In the genomic region with DNA sequence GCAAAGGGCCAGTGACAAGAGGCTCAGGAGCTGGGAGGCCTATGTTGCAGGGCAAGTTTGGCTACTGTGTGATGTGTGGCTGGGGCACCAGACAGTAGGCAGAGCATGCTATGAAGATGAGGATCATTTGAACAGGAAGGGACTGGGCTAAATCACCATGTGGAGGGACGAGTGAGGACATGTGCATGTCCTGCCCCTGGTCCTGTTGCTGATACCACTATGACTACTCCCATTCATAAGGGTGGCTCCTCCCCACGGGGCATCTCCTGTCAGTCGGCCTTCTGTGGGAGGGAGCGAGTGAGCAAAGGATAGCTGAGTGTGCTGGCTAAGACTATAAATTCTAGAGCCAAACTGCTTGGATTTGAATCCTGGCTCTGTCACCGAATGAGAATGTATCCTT, we compare ENCODE assay signal across 22 cellular contexts.
DNase-seq lines count a peak whose midpoint lies in the region; ATAC-seq and TF ChIP-seq lines count a peak whose summit lies in the region.
"Had no signal": no experiment of that assay in that cellular context is flagged by ENCODE, and none has a peak within 500 bp of the region (broad histone marks: within the 10 kb centered on the region; RNA-seq: fewer than 3 reads in every experiment).

No MANE protein-coding gene starts in this region.

- DNase-seq in GM23248 = peak; percentile 40
- no peak for DNase-seq in activated B cell treated with CpG ODN at 0.5 μM for 24 hours
- DNase-seq in omental fat pad (ENCODE audit: low spot score) = no peak
- DNase-seq in GM23338 (ENCODE audit: low spot score) = no peak
- DNase-seq in dedifferentiated amniotic fluid mesenchymal stem cell (ENCODE audit: extremely low spot score) = no peak
- no peak for DNase-seq in activated effector memory CD4-positive, alpha-beta T cell treated with anti-CD3 and anti-CD28 coated beads, Interleukin-2, amount 50 U/mL, for 16 hours
- DNase-seq: activated CD4-positive, CD25-positive, alpha-beta regulatory T cell treated with anti-CD3 and anti-CD28 coated beads, Interleukin-2, amount 50 U/mL, for 72 hours; activated gamma-delta T cell; brain microvascular endothelial cell; Calu3; colonic mucosa; naive thymus-derived CD8-positive, alpha-beta T cell; NCI-H1105; NCI-H774; occipital lobe; SHP77; stimulated activated CD4-positive, alpha-beta T cell treated with anti-CD3 and anti-CD28 coated beads, Interleukin-4, amount 100 ng/mL, for 1 hour; stimulated activated naive B cell treated with anti-CD40 and anti-IgM and Interleukin-4, amounts not matched to agents 10 μg/mL and 1 μg/mL and 100 μg/mL, for 72 hours; T-cell had no signal

- H2AFZ ChIP-seq in GM23248 = no peak overlapping the region
- no peak overlapping the region for H2AFZ ChIP-seq in GM23338

- H3K36me3 ChIP-seq in GM23248 (ENCODE audit: low read depth) (no peaks in the 10 kb centered on the region), GM23338 (ENCODE audit: insufficient read depth) (no peaks in the 10 kb centered on the region)
- H3K36me3 ChIP-seq: brain microvascular endothelial cell, colonic mucosa had no signal

- H4K20me1 ChIP-seq in GM23248 (ENCODE audit: insufficient read depth) (no peaks in the 10 kb centered on the region), GM23338 (replicated peaks; ENCODE audit: insufficient read depth) (no peaks in the 10 kb centered on the region)

- POLR2A ChIA-PET in activated B cell treated with CpG ODN at 0.5 μM for 24 hours (lab: Charles Lee) = interaction anchor here (0.6 kb wide), 1 partner anchor 272 kb away, joined by 3 read pairs; no protein-coding TSS in a partner anchor

- H3K4me1 ChIP-seq in GM23248 (ENCODE audit: insufficient read depth) (peaks cover 6% of the 10 kb centered on the region; the same call in 1 of the 2 replicates), GM23338 (ENCODE audit: insufficient read depth) (no peaks in the 10 kb centered on the region)
- H3K4me1 ChIP-seq: colonic mucosa had no signal

- no peak for ATAC-seq in activated B cell treated with CpG ODN at 0.5 μM for 24 hours (ENCODE audit: low read depth)
- ATAC-seq in esophagus mucosa = peak; percentile 96
- peak; percentile 38 for ATAC-seq in omental fat pad (ENCODE audit: low FRiP score)
- ATAC-seq in GM23338 = no peak
- no peak for ATAC-seq in HG03045 (IDR thresholded peaks at IDR 0.05; ENCODE audit: unreplicated experiment)
- ATAC-seq: HCT116; naive thymus-derived CD8-positive, alpha-beta T cell; stimulated activated naive B cell treated with anti-CD40 and anti-IgM and Interleukin-4, amounts not matched to agents 10 μg/mL and 1 μg/mL and 100 μg/mL, for 72 hours; T-cell had no signal

- peaks cover 3% of the 10 kb centered on the region for H3K36me3 Mint-ChIP-seq in activated B cell treated with CpG ODN at 0.5 μM for 24 hours (ENCODE audit: low read depth)
- H3K36me3 Mint-ChIP-seq in GM23338 (ENCODE audit: low read depth) = no peaks in the 10 kb centered on the region; the same call in 2 of the 3 replicates
- H3K36me3 Mint-ChIP-seq: naive thymus-derived CD8-positive, alpha-beta T cell; T-cell had no signal

- H3K4me2 ChIP-seq in GM23248 (ENCODE audit: unreplicated experiment) = no peak overlapping the region
- H3K4me2 ChIP-seq in GM23338 = no peak overlapping the region

- CTCF ChIA-PET in activated B cell treated with CpG ODN at 0.5 μM for 24 hours (lab: Charles Lee) = no interaction called here

- H3K9me3 ChIP-seq in GM23248 (ENCODE audit: low read depth) = no peaks in the 10 kb centered on the region
- H3K9me3 ChIP-seq: colonic mucosa had no signal

- TF ChIP-seq CTCF in activated B cell treated with CpG ODN at 0.5 μM for 24 hours (IDR thresholded peaks at IDR 0.05) (no peak), omental fat pad (IDR thresholded peaks at IDR 0.05) (no peak), GM23338 (conservative IDR thresholded peaks at IDR 0.05; ENCODE audit: low read depth in 2 of 2) (no peak)

- peaks cover 2% of the 10 kb centered on the region for H3K9me3 Mint-ChIP-seq in activated B cell treated with CpG ODN at 0.5 μM for 24 hours
- no peaks in the 10 kb centered on the region for H3K9me3 Mint-ChIP-seq in GM23338
- H3K9me3 Mint-ChIP-seq: naive thymus-derived CD8-positive, alpha-beta T cell; T-cell had no signal

- H3K27me3 ChIP-seq in GM23248 (replicated peaks; ENCODE audit: insufficient read depth) = no peaks in the 10 kb centered on the region
- H3K27me3 ChIP-seq in GM23338 (ENCODE audit: insufficient read depth) = no peaks in the 10 kb centered on the region
- H3K27me3 ChIP-seq: brain microvascular endothelial cell, colonic mucosa had no signal

- H3K79me2 ChIP-seq in GM23248 (ENCODE audit: insufficient read depth) (no peaks in the 10 kb centered on the region), GM23338 (replicated peaks; ENCODE audit: insufficient read depth) (no peaks in the 10 kb centered on the region)

- intact Hi-C loops in activated B cell treated with CpG ODN at 0.5 μM for 24 hours (cut with micrococcal nuclease) = loop anchor here (10.0 kb wide), 3 partner anchors 257 to 1103 kb away; partner anchors contain the start of gene GUCY2F

- H3K9me2 ChIP-seq in GM23248 (ENCODE audit: insufficient read depth) = no peaks in the 10 kb centered on the region
- no peaks in the 10 kb centered on the region for H3K9me2 ChIP-seq in GM23338 (ENCODE audit: insufficient read depth)

- no peak overlapping the region for H3K9ac ChIP-seq in GM23248

- WGBS in GM23248 (ENCODE audit: low coverage in 1 of 2, low lambda C conversion rate in 2 of 2, missing lambda C conversion rate in 2 of 2), 2 experiments = 21 to 27% methylated on average over 5 of the region's 5 CpGs

- no peak overlapping the region for H3K4me3 Mint-ChIP-seq in activated B cell treated with CpG ODN at 0.5 μM for 24 hours
- H3K4me3 Mint-ChIP-seq in GM23338 = no peak overlapping the region
- H3K4me3 Mint-ChIP-seq: naive thymus-derived CD8-positive, alpha-beta T cell; stimulated activated naive B cell treated with anti-CD40 and anti-IgM and Interleukin-4, amounts not matched to agents 10 μg/mL and 1 μg/mL and 100 μg/mL, for 72 hours; T-cell had no signal

- H3K27me3 Mint-ChIP-seq in activated B cell treated with CpG ODN at 0.5 μM for 24 hours (no peaks in the 10 kb centered on the region), GM23338 (ENCODE audit: insufficient read depth, low read depth, poor library complexity) (no peaks in the 10 kb centered on the region)
- H3K27me3 Mint-ChIP-seq: naive thymus-derived CD8-positive, alpha-beta T cell; stimulated activated naive B cell treated with anti-CD40 and anti-IgM and Interleukin-4, amounts not matched to agents 10 μg/mL and 1 μg/mL and 100 μg/mL, for 72 hours; T-cell had no signal

- H3K4me1 Mint-ChIP-seq in activated B cell treated with CpG ODN at 0.5 μM for 24 hours (peaks cover 7% of the 10 kb centered on the region), GM23338 (peaks cover 17% of the 10 kb centered on the region)

- H3F3A ChIP-seq in GM23248 (ENCODE audit: insufficient read depth) (no peaks in the 10 kb centered on the region), GM23338 (replicated peaks; ENCODE audit: low read depth) (no peaks in the 10 kb centered on the region)

- in situ Hi-C loops in GM23248 (cut with MboI) = loop anchor here (10.0 kb wide), 1 partner anchor 237 kb away; no protein-coding TSS in a partner anchor

- peak overlapping the region; percentile 65 for H3K27ac Mint-ChIP-seq in activated B cell treated with CpG ODN at 0.5 μM for 24 hours
- no peak overlapping the region for H3K27ac Mint-ChIP-seq in GM23338
- H3K27ac Mint-ChIP-seq: stimulated activated naive B cell treated with anti-CD40 and anti-IgM and Interleukin-4, amounts not matched to agents 10 μg/mL and 1 μg/mL and 100 μg/mL, for 72 hours had no signal

- H3K4me3 ChIP-seq in GM23248 (no peak overlapping the region), GM23338 (no peak overlapping the region)
- H3K4me3 ChIP-seq: colonic mucosa had no signal

- no peak overlapping the region for H3K27ac ChIP-seq in GM23248
- no peak overlapping the region for H3K27ac ChIP-seq in GM23338 (ENCODE audit: low read depth)
- H3K27ac ChIP-seq: brain microvascular endothelial cell, colonic mucosa had no signal

TF ChIP-seq in GM23338, 12 proteins besides CTCF, POLR2A, EP300 and RAD21 (continues in another document):
- TF ChIP-seq EZH2 (IDR thresholded peaks at IDR 0.05; ENCODE audit: low read depth, unreplicated experiment) (no peak), STAT1 (IDR thresholded peaks at IDR 0.05; ENCODE audit: unreplicated experiment) (no peak)

Comparison
In these comparisons a context has a peak if more than half of its experiments do, and no peak if none do; other contexts are left out.
1. ATAC-seq: peak in esophagus mucosa (single experiment) and omental fat pad (single experiment); none in activated B cell treated with CpG ODN at 0.5 μM for 24 hours (single experiment), GM23338 (single experiment) and HG03045 (single experiment).